28 cellular contexts compared by ENCODE assay signal in genomic region chr1:57238408-57238807, GRCh38.
"Had no signal": no experiment of that assay in that cellular context is flagged by ENCODE, and none has a peak within 500 bp of the region (broad histone marks: within the 10 kb centered on the region; RNA-seq: fewer than 3 reads in every experiment).

No MANE protein-coding gene starts in this region.

- H3K27ac ChIP-seq: left lung, lower lobe of right lung, neural progenitor cell, neutrophil, parathyroid adenoma, psoas muscle, right lobe of liver, tibial nerve, vagina had no signal

- H3K9me3 ChIP-seq: left lung, lower lobe of right lung, neutrophil, psoas muscle, right lobe of liver, tibial nerve, vagina had no signal

- H3K27me3 ChIP-seq: left lung, neural progenitor cell, neutrophil, right lobe of liver, tibial nerve, vagina had no signal

- H3K36me3 ChIP-seq: left lung, lower lobe of right lung, neural progenitor cell, neutrophil, right lobe of liver, tibial nerve, vagina had no signal

- H3K4me3 ChIP-seq: left lung, lower lobe of right lung, neural progenitor cell, psoas muscle, right lobe of liver, smooth muscle cell, tibial nerve, vagina had no signal

- FAIRE-seq: islet of Langerhans, kidney had no signal

- DNase-seq: hypothalamus; immature natural killer cell; kidney; left colon; left lung; lower lobe of right lung; mammary epithelial cell; mesenchymal stem cell; naive B cell; natural killer cell; nephron progenitor cell; occipital lobe; psoas muscle; right lobe of liver; stimulated activated CD4-positive, alpha-beta T cell treated with anti-CD3 and anti-CD28 coated beads, Interleukin-1b, Interleukin-23, amount 100 ng/mL, for 48 hours; stimulated activated CD4-positive, alpha-beta T cell treated with anti-CD3 and anti-CD28 coated beads, Interleukin-2, amount 100 ng/mL, for 48 hours; stimulated activated CD4-positive, alpha-beta T cell treated with anti-CD3 and anti-CD28 coated beads, Interleukin-4, amount 100 ng/mL, for 4 hours; stimulated activated CD8-positive, alpha-beta memory T cell treated with anti-CD3 and anti-CD28 coated beads, Interleukin-4, amount 100 ng/mL, for 48 hours; stimulated activated naive CD4-positive, alpha-beta T cell treated with Interleukin-2 at 50 U/mL for 16 hours; stimulated activated naive CD8-positive, alpha-beta T cell treated with anti-CD3 and anti-CD28 coated beads, Interleukin-15, amount 100 ng/mL, for 72 hours; substantia nigra had no signal
